8 cellular contexts compared by ENCODE assay signal in the genomic region with DNA sequence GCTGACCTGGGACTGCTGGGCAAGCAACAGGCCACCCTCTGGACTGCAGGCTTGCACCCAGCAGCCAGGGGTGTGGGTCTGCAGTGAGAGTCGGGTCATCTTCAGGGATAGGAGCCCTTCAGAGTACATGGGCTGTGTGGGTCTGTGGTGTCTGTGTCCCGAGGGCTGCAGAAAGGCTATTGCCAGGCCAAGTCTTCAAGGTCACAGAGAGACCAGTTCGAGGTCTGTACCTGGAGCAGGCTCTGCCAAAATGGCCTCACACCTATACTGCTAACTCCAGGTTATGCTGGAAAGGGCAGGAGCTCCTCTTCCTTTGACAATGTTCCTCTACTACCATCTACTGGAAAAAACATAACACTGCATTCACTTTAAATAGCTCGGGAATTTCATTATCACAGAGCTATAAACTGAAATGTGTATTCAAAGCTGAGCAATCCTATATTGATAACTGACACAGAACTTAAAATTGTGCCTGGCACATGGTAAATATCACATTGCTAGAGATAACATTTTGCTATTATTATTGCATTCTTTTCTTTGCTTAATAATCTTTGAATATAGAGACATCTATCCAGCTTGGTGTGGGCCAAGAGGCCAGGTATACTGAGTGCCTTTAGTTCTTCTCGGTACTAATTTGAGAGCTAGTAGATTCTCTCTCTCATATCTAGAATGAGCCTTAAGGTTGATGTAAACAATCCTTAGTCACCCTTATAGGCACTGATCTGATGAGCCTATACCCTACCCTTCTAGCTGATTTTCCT. TPM values are rescaled to one million over a fixed set of nuclear protein-coding genes. Genes with fewer than 3 reads are reported as not detected.
DNase-seq lines count a peak whose midpoint lies in the region; ATAC-seq and TF ChIP-seq lines count a peak whose summit lies in the region.

No MANE protein-coding gene starts in this region.

- H3K36me3 ChIP-seq in GM06990 (ENCODE audit: control insufficient read depth, insufficient read depth, low read length): no peaks in the 10 kb centered on the region
- H3K36me3 ChIP-seq in upper lobe of left lung: no peaks in the 10 kb centered on the region

- no peak overlapping the region for H3K27ac Mint-ChIP-seq in brain

- TF ChIP-seq CTCF in 22Rv1 (IDR thresholded peaks at IDR 0.05) (peak; percentile 89), GM06990 (IDR thresholded peaks at IDR 0.05; ENCODE audit: insufficient read depth, low read length, poor library complexity, severe bottlenecking) (peak; percentile 71), brain (conservative IDR thresholded peaks at IDR 0.05) (peak; percentile 84 to 86), upper lobe of left lung (IDR thresholded peaks at IDR 0.05) (peak in 5 of 6 experiments; percentile 34 to 68 (median 59))

- no peaks in the 10 kb centered on the region for H3K9me3 ChIP-seq in upper lobe of left lung

- H3K27me3 ChIP-seq in GM06990 (replicated peaks; ENCODE audit: control insufficient read depth, insufficient read depth, low read length): no peaks in the 10 kb centered on the region
- no peaks in the 10 kb centered on the region for H3K27me3 ChIP-seq in upper lobe of left lung

- no peak for TF ChIP-seq POLR2A in upper lobe of left lung (IDR thresholded peaks at IDR 0.05)

- no peaks in the 10 kb centered on the region for H3K4me1 ChIP-seq in upper lobe of left lung

- H3K4me3 Mint-ChIP-seq in brain: no peak overlapping the region

- WGBS in upper lobe of left lung, 2 donors: 47 to 50% methylated on average over 5 of the region's 5 CpGs

- peaks cover under 1 to 4% (median under 1%) of the 10 kb centered on the region in 5 experiments for H3K9me3 Mint-ChIP-seq in brain

- H3K4me1 Mint-ChIP-seq in brain: no peaks in the 10 kb centered on the region

- H3K27ac ChIP-seq in 22Rv1 (no peak overlapping the region), upper lobe of left lung (no peak overlapping the region)

- peak; percentile 6 for DNase-seq in GM06990 (ENCODE audit: extremely low read depth, insufficient read length)
- DNase-seq in NCI-H460 (ENCODE audit: extremely low read depth, low read depth): peak; percentile 47
- peak; percentile 78 for DNase-seq in kidney glomerular epithelial cell (lab: John Stamatoyannopoulos, UW)
- DNase-seq in upper lobe of left lung: peak in 1 of 2 donors; percentile 10

- H3K27me3 Mint-ChIP-seq in brain: peaks cover 6% of the 10 kb centered on the region

- peak; percentile 63 for ATAC-seq in HG03097 (IDR thresholded peaks at IDR 0.05; ENCODE audit: low FRiP score, unreplicated experiment)
- ATAC-seq in upper lobe of left lung (ENCODE audit: low FRiP score in 2 of 2): peak; percentile 61 to 73
- ATAC-seq in HG03460 (IDR thresholded peaks at IDR 0.05; ENCODE audit: unreplicated experiment): no peak

- H3K4me3 ChIP-seq in GM06990 (replicated peaks; ENCODE audit: low read depth, low read length): no peak overlapping the region
- no peak overlapping the region for H3K4me3 ChIP-seq in upper lobe of left lung

- H3K36me3 Mint-ChIP-seq in brain: no peaks in the 10 kb centered on the region

- no peak for TF ChIP-seq EP300 in upper lobe of left lung (IDR thresholded peaks at IDR 0.05)

RNA-seq across cellular contexts. Expression of a gene that starts 6.9 kb away (rescaled TPM):
- 106 and 108 TPM in 2 replicates for total RNA-seq in NCI-H460 (2014; rRNA removed; shearing (Covaris generic))
- polyA plus RNA-seq in NCI-H460 (2014; cell fraction: nucleus; rRNA removed): 49.4 and 73.1 TPM in 2 replicates
- 5.1 TPM for polyA plus RNA-seq in brain (ENCODE audit: insufficient read depth, low read depth, low replicate concordance)
- total RNA-seq in upper lobe of left lung: 10 to 100 TPM in 5 of 6 donors, 1 to 10 TPM in 1; 2.1 to 26.5 (median 12.9) TPM
